In genomic region chr15:35858707-35859106, GRCh38 we compare ENCODE assay signal across 30 cellular contexts.
DNase-seq lines count a peak whose midpoint lies in the region; ATAC-seq and TF ChIP-seq lines count a peak whose summit lies in the region.
"Had no signal": no experiment of that assay in that cellular context is flagged by ENCODE, and none has a peak within 500 bp of the region (broad histone marks: within the 10 kb centered on the region; RNA-seq: fewer than 3 reads in every experiment).

No MANE protein-coding gene starts in this region.

- peak overlapping the region in 4 of 5 experiments; percentile 42 to 87 (median 64) for H3K27ac Mint-ChIP-seq in brain
- H3K27ac Mint-ChIP-seq: activated CD8-positive, alpha-beta T cell treated with anti-CD3 and anti-CD28 coated beads for 36 hours; activated naive CD4-positive, alpha-beta T cell treated with anti-CD3 and anti-CD28 coated beads for 36 hours; effector memory CD8-positive, alpha-beta T cell; natural killer cell treated with Interleukin-12 subunit alpha and Interleukin-12 subunit beta and Interleukin-15 and Interleukin-18, amount 100 ng/mL, for 72 hours; stimulated activated effector memory CD8-positive, alpha-beta T cell treated with anti-CD3 and anti-CD28 coated beads, Interleukin-12 subunit alpha, Interleukin-12 subunit beta, amount 100 ng/mL, for 72 hours; T-helper 2 cell treated with Interferon-gamma antibody and Interleukin-4, amounts not matched to agents 5 μg/mL and 100 μg/mL, for 36 hours had no signal

- H3K36me3 Mint-ChIP-seq in brain, result no peaks in the 10 kb centered on the region
- H3K36me3 Mint-ChIP-seq: natural killer cell treated with Interleukin-12 subunit alpha and Interleukin-12 subunit beta and Interleukin-15 and Interleukin-18, amount 100 ng/mL, for 72 hours; stimulated activated effector memory CD8-positive, alpha-beta T cell treated with anti-CD3 and anti-CD28 coated beads, Interleukin-12 subunit alpha, Interleukin-12 subunit beta, amount 100 ng/mL, for 72 hours had no signal

- peaks cover 34% of the 10 kb centered on the region for H3K4me1 Mint-ChIP-seq in brain
- H3K4me1 Mint-ChIP-seq: stimulated activated effector memory CD8-positive, alpha-beta T cell treated with anti-CD3 and anti-CD28 coated beads, Interleukin-12 subunit alpha, Interleukin-12 subunit beta, amount 100 ng/mL, for 72 hours had no signal

- H3K4me3 Mint-ChIP-seq in brain, result peak overlapping the region in 1 of 5 experiments; percentile 78
- H3K4me3 Mint-ChIP-seq: activated CD8-positive, alpha-beta T cell treated with anti-CD3 and anti-CD28 coated beads for 36 hours; activated naive CD4-positive, alpha-beta T cell treated with anti-CD3 and anti-CD28 coated beads for 36 hours; effector memory CD8-positive, alpha-beta T cell; natural killer cell treated with Interleukin-12 subunit alpha and Interleukin-12 subunit beta and Interleukin-15 and Interleukin-18, amount 100 ng/mL, for 72 hours; stimulated activated effector memory CD8-positive, alpha-beta T cell treated with anti-CD3 and anti-CD28 coated beads, Interleukin-12 subunit alpha, Interleukin-12 subunit beta, amount 100 ng/mL, for 72 hours; T-helper 2 cell treated with Interferon-gamma antibody and Interleukin-4, amounts not matched to agents 5 μg/mL and 100 μg/mL, for 36 hours had no signal

- H3K27me3 ChIP-seq in kidney epithelial cell (ENCODE audit: control insufficient read depth, insufficient read depth, low read length), result no peaks in the 10 kb centered on the region
- H3K27me3 ChIP-seq: adrenal gland, colonic mucosa, foreskin keratinocyte, heart left ventricle, MG63, Peyer's patch, tibial nerve had no signal

- TF ChIP-seq CTCF in brain (conservative IDR thresholded peaks at IDR 0.05) (no peak), kidney epithelial cell (IDR thresholded peaks at IDR 0.05; ENCODE audit: insufficient read depth, low read length, poor library complexity, severe bottlenecking) (no peak)

- peak; percentile 29 for DNase-seq in kidney epithelial cell (ENCODE audit: low read depth)
- DNase-seq in iPS-NIHi11 (ENCODE audit: low spot score), result no peak
- DNase-seq in cerebellar cortex (ENCODE audit: low spot score), result no peak
- DNase-seq in NAMALWA (ENCODE audit: low spot score), result no peak
- DNase-seq: activated CD8-positive, alpha-beta T cell treated with anti-CD3 and anti-CD28 coated beads for 36 hours; activated naive CD4-positive, alpha-beta T cell treated with anti-CD3 and anti-CD28 coated beads for 36 hours; adrenal gland; C1 segment of cervical spinal cord; colonic mucosa; DMS53; effector memory CD8-positive, alpha-beta T cell; foreskin keratinocyte; GF-D8; GM23248; heart left ventricle; KG1; left cardiac atrium; MG63; NCI-H1105 treated with DMSO at 0.1 percent for 48 hours; NCI-H2029; NCI-H526; Peyer's patch; SHP77 had no signal

- peak; percentile 59 for ATAC-seq in HG03565 (IDR thresholded peaks at IDR 0.05; ENCODE audit: unreplicated experiment)
- no peak for ATAC-seq in HG03025 (IDR thresholded peaks at IDR 0.05; ENCODE audit: low FRiP score, unreplicated experiment)
- ATAC-seq: activated CD8-positive, alpha-beta T cell treated with anti-CD3 and anti-CD28 coated beads for 36 hours; effector memory CD8-positive, alpha-beta T cell; foreskin keratinocyte; heart left ventricle; left cardiac atrium; natural killer cell treated with Interleukin-12 subunit alpha and Interleukin-12 subunit beta and Interleukin-15 and Interleukin-18, amount 100 ng/mL, for 72 hours; stimulated activated effector memory CD8-positive, alpha-beta T cell treated with anti-CD3 and anti-CD28 coated beads, Interleukin-12 subunit alpha, Interleukin-12 subunit beta, amount 100 ng/mL, for 72 hours had no signal

- H3K36me3 ChIP-seq in kidney epithelial cell (ENCODE audit: control insufficient read depth, insufficient read depth, low read length), result no peaks in the 10 kb centered on the region
- H3K36me3 ChIP-seq: adrenal gland, colonic mucosa, heart left ventricle, MG63, Peyer's patch, tibial nerve had no signal

- H3K4me3 ChIP-seq in kidney epithelial cell (ENCODE audit: low read depth, low read length), result no peak overlapping the region
- H3K4me3 ChIP-seq: adrenal gland, colonic mucosa, GM23248, heart left ventricle, MG63, Peyer's patch, tibial nerve had no signal

- peaks cover 0 to 3% (median 0%) of the 10 kb centered on the region in 5 experiments for H3K9me3 Mint-ChIP-seq in brain
- H3K9me3 Mint-ChIP-seq: activated CD8-positive, alpha-beta T cell treated with anti-CD3 and anti-CD28 coated beads for 36 hours; activated naive CD4-positive, alpha-beta T cell treated with anti-CD3 and anti-CD28 coated beads for 36 hours; T-helper 2 cell treated with Interferon-gamma antibody and Interleukin-4, amounts not matched to agents 5 μg/mL and 100 μg/mL, for 36 hours had no signal

- peaks cover 4% of the 10 kb centered on the region for H3K27me3 Mint-ChIP-seq in brain
- H3K27me3 Mint-ChIP-seq: activated CD8-positive, alpha-beta T cell treated with anti-CD3 and anti-CD28 coated beads for 36 hours; effector memory CD8-positive, alpha-beta T cell; natural killer cell treated with Interleukin-12 subunit alpha and Interleukin-12 subunit beta and Interleukin-15 and Interleukin-18, amount 100 ng/mL, for 72 hours had no signal
